8 cellular contexts compared by ENCODE assay signal in the genomic region with DNA sequence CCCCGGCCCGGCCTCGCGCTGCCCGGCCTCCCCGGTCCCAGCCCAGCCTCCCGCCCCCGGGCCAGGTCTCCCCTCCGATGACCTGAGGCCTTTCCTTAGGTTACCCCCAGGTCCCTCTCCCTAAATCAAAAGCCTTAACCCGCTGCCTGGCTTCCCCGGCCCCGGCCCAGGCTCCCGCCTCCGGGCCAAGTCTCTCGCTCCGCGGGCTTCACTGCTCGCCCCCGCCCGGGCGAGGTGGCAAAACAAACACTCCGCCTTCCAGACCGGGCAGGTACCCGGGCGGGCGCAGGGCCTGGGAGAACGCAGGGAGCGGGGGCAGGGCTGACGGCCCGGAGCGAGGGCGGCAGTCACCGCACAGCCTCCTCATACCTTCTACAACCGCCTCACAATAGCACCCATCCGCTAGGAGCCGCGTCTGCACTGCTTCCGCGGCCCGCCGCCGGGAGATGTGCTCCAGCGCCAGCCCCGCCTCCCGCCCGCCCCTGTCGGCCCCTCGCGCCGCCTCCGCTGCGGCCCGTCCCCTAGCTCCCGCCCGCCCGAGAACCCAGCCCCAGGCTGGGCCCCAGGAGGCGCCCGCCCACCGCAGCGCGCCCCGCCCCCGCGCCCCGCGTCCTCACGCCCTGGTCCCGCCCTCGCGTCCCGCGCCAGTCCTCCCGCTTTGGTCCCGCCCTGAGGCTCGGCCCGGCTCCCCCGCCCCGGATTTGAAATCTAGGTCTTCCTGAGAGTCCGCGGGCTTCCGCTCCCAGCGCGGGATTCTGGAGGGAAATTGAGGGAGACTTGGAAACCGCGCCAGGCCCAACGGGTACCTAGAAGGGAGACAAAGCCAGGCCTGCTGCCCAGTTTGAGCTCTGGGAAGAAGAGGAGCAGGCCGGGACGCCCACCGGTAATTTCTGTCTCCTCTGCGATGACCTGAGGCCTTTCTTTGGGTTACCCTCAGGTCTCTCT. TPM values are rescaled to one million over a fixed set of nuclear protein-coding genes. Genes with fewer than 3 reads are reported as not detected.
DNase-seq lines count a peak whose midpoint lies in the region; ATAC-seq, FAIRE-seq and TF ChIP-seq lines count a peak whose summit lies in the region.

A gene (minus strand): TSS at position 422 of the 945 bp plus-strand sequence. CDS start 10,994 bp downstream, outside the sequence.
A gene with protein sequence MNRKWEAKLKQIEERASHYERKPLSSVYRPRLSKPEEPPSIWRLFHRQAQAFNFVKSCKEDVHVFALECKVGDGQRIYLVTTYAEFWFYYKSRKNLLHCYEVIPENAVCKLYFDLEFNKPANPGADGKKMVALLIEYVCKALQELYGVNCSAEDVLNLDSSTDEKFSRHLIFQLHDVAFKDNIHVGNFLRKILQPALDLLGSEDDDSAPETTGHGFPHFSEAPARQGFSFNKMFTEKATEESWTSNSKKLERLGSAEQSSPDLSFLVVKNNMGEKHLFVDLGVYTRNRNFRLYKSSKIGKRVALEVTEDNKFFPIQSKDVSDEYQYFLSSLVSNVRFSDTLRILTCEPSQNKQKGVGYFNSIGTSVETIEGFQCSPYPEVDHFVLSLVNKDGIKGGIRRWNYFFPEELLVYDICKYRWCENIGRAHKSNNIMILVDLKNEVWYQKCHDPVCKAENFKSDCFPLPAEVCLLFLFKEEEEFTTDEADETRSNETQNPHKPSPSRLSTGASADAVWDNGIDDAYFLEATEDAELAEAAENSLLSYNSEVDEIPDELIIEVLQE (plus strand): TSS at position 713 of the 945 bp plus-strand sequence. CDS start 7,403 bp downstream, outside the sequence.

- H3K79me2 ChIP-seq in H1 (ENCODE audit: control insufficient read depth in 1 of 2, insufficient read depth in 2 of 2, low read length in 2 of 2): peaks cover 6 to 43% of the 10 kb centered on the region in 2 experiments

- H2AFZ ChIP-seq in H1 (ENCODE audit: low read length): peak within 1 kb of the TSS; percentile 54; the same call in 1 of the 2 replicates

- H3K23me2 ChIP-seq in H1 (ENCODE audit: low read depth, low read length): peaks cover 13% of the 10 kb centered on the region

- H3K36me3 ChIP-seq in HUES48 (ENCODE audit: control insufficient read depth, insufficient read depth, low read length) (peaks cover 7% of the 10 kb centered on the region), NT2/D1 (ENCODE audit: insufficient read depth, insufficient read length, low read length) (peaks cover 15% of the 10 kb centered on the region), H1 (ENCODE audit: control insufficient read depth in 2 of 4, insufficient read depth in 4 of 4, low read length in 3 of 4) (peaks cover 0 to 5% (median 0%) of the 10 kb centered on the region in 4 experiments; a peak in 1 of 8 replicates)

- BruUV-seq in Calu3 (replicated peaks; lab: Mats Ljungman, UMichigan): no TSS peak

- H3K27me3 ChIP-seq in HUES48 (ENCODE audit: control insufficient read depth, insufficient read depth, low read length) (no peaks in the 10 kb centered on the region), NT2/D1 (ENCODE audit: insufficient read depth, insufficient read length) (no peaks in the 10 kb centered on the region), H1 (replicated peaks in 1 of 4; ENCODE audit: control insufficient read depth in 3 of 4, extremely low read depth in 1 of 4, insufficient read depth in 3 of 4, low read length in 3 of 4) (no peaks in the 10 kb centered on the region)

- peak within 1 kb of the TSS; percentile 71 for H3K56ac ChIP-seq in H1 (replicated peaks; ENCODE audit: insufficient read length, low read depth, low read length)

- 0 out of 2 replicates have a peak within 1 kb of the TSS, but pooled peaks have one; percentile 80 for H2BK20ac ChIP-seq in H1 (ENCODE audit: low read length)

- H3K18ac ChIP-seq in H1 (ENCODE audit: extremely low read depth, low read length): peak within 1 kb of the TSS; percentile 89

- peak within 1 kb of the TSS; percentile 84; the same call in 1 of the 2 replicates for H2BK15ac ChIP-seq in H1 (ENCODE audit: low read length)

- peak; percentile 30 to 38; a peak in 2 of 4 replicates for TF ChIP-seq RAD21 in H1 (IDR thresholded peaks at IDR 0.05 in 1 of 2, conservative IDR thresholded peaks at IDR 0.05 in 1 of 2; ENCODE audit: low read depth in 2 of 2, low read length in 2 of 2)

- no peak within 1 kb of the TSS for H3K4ac ChIP-seq in H1 (replicated peaks; ENCODE audit: insufficient read length, low read depth, low read length)

- peak within 1 kb of the TSS; percentile 86 for H4K91ac ChIP-seq in H1 (replicated peaks; ENCODE audit: insufficient read length, low read length)

- H3K4me1 Mint-ChIP-seq in Calu3 (ENCODE audit: low read depth, unreplicated experiment): peaks cover 19% of the 10 kb centered on the region
- H3K4me1 Mint-ChIP-seq in activated CD8-positive, alpha-beta memory T cell treated with anti-CD3 and anti-CD28 coated beads, Interleukin-2, amount 10 ng/mL, durations not matched to agents 7 days and 5 days: peaks cover 53% of the 10 kb centered on the region
- H3K4me1 Mint-ChIP-seq in mesothelial cell of epicardium: peaks cover 38% of the 10 kb centered on the region

- H4K5ac ChIP-seq in H1 (ENCODE audit: insufficient read length, low read depth, low read length): peak within 1 kb of the TSS; percentile 87

- H3K4me3 Mint-ChIP-seq in Calu3 (ENCODE audit: low read depth, unreplicated experiment): peak within 1 kb of the TSS; percentile 73
- H3K4me3 Mint-ChIP-seq in activated CD8-positive, alpha-beta memory T cell treated with anti-CD3 and anti-CD28 coated beads, Interleukin-2, amount 10 ng/mL, durations not matched to agents 7 days and 5 days: peak within 1 kb of the TSS; percentile 94
- peak within 1 kb of the TSS; percentile 91 for H3K4me3 Mint-ChIP-seq in mesothelial cell of epicardium

- H3K14ac ChIP-seq in H1 (ENCODE audit: insufficient read length): no peak within 1 kb of the TSS

- TF ChIP-seq EP300 in H1 (IDR thresholded peaks at IDR 0.05; ENCODE audit: borderline replicate concordance in 1 of 2, low read depth in 2 of 2, low read length in 2 of 2): no peak

- no peaks in the 10 kb centered on the region for H3K9me3 Mint-ChIP-seq in Calu3 (ENCODE audit: low read depth, unreplicated experiment)
- no peaks in the 10 kb centered on the region for H3K9me3 Mint-ChIP-seq in activated CD8-positive, alpha-beta memory T cell treated with anti-CD3 and anti-CD28 coated beads, Interleukin-2, amount 10 ng/mL, durations not matched to agents 7 days and 5 days (ENCODE audit: low read depth)
- H3K9me3 Mint-ChIP-seq in mesothelial cell of epicardium: no peaks in the 10 kb centered on the region

- TF ChIP-seq CTCF in Calu3 (IDR thresholded peaks at IDR 0.05; ENCODE audit: unreplicated experiment) (no peak), H1 (IDR thresholded peaks at IDR 0.05; ENCODE audit: control extremely low read depth in 1 of 3, insufficient read depth in 1 of 3, low read depth in 1 of 3, low read length in 3 of 3) (peak in 2 of 3 experiments; percentile 17 to 24; a peak in 2 of 4 replicates), mesothelial cell of epicardium (IDR thresholded peaks at IDR 0.05; ENCODE audit: unreplicated experiment) (no peak)

- FAIRE-seq in H1 (lab: Jason Lieb, UNC): no peak

- POLR2A ChIA-PET in H1 (lab: Charles Lee; ENCODE audit: partially characterized antibody): interaction anchor here (0.8 to 2.2 kb wide), 11 partner anchors 8 to 302 kb away, joined by 3 to 8 read pairs (median 5); a partner anchor contains a TSS

- no peaks in the 10 kb centered on the region for H3K79me1 ChIP-seq in H1 (ENCODE audit: low read depth, low read length)

- peak; percentile 75 to 79; a peak in 2 of 3 replicates for TF ChIP-seq POLR2A in H1 (IDR thresholded peaks at IDR 0.05; ENCODE audit: control extremely low read depth in 1 of 2, low read depth in 2 of 2, low read length in 2 of 2)

- peak within 1 kb of the TSS; percentile 94 for H3K27ac ChIP-seq in HUES48 (ENCODE audit: low read depth, low read length)
- H3K27ac ChIP-seq in H1 (ENCODE audit: low read depth, low read length): peak within 1 kb of the TSS; percentile 85

- H2AK5ac ChIP-seq in H1 (ENCODE audit: low read depth, low read length): no peak within 1 kb of the TSS; the same call in 1 of the 2 replicates

- peak within 1 kb of the TSS; percentile 97 to 98 for H3K4me2 ChIP-seq in H1 (ENCODE audit: insufficient read depth in 1 of 2, low read depth in 2 of 2, low read length in 2 of 2)

- H3K4me3 ChIP-seq in HUES48 (ENCODE audit: low read depth, low read length) (peak within 1 kb of the TSS; percentile 88), NT2/D1 (ENCODE audit: insufficient read length, low read depth) (peak within 1 kb of the TSS; percentile 75), H1 (ENCODE audit: extremely low read depth in 1 of 4, insufficient read depth in 2 of 4, low read depth in 3 of 4, low read length in 4 of 4) (peak within 1 kb of the TSS; percentile 54 to 93 (median 78))

- peaks cover 0 to 9% of the 10 kb centered on the region in 2 experiments for H4K20me1 ChIP-seq in H1 (replicated peaks in 1 of 2; ENCODE audit: control insufficient read depth in 1 of 2, insufficient read depth in 2 of 2, low read length in 2 of 2)

- H3K4me1 ChIP-seq in HUES48 (ENCODE audit: control insufficient read depth, insufficient read depth, low read length) (peaks cover 60% of the 10 kb centered on the region), NT2/D1 (ENCODE audit: insufficient read depth, insufficient read length) (no peaks in the 10 kb centered on the region), H1 (replicated peaks in 1 of 4; ENCODE audit: control insufficient read depth in 3 of 4, insufficient read depth in 4 of 4, low read length in 3 of 4) (peaks cover 6 to 22% (median 12%) of the 10 kb centered on the region in 4 experiments)

- peaks cover 29% of the 10 kb centered on the region for H3K36me3 Mint-ChIP-seq in Calu3 (ENCODE audit: insufficient read depth, unreplicated experiment)
- H3K36me3 Mint-ChIP-seq in activated CD8-positive, alpha-beta memory T cell treated with anti-CD3 and anti-CD28 coated beads, Interleukin-2, amount 10 ng/mL, durations not matched to agents 7 days and 5 days: peaks cover 46% of the 10 kb centered on the region
- H3K36me3 Mint-ChIP-seq in mesothelial cell of epicardium: peaks cover 3% of the 10 kb centered on the region

- 6% methylated on average over 23 of the region's 90 CpGs; no CpG with 5 or more reads in 1 of the 2 experiments for WGBS in H1 (ENCODE audit: extremely low coverage in 1 of 2, insufficient coverage in 1 of 2, insufficient read length in 1 of 2, insufficient replicate concordance in 2 of 2, low coverage in 1 of 2, low lambda C conversion rate in 2 of 2, missing lambda C conversion rate in 1 of 2), 2 experiments

- H3K27ac Mint-ChIP-seq in Calu3 (ENCODE audit: unreplicated experiment) (peak within 1 kb of the TSS; percentile 77), mesothelial cell of epicardium (peak within 1 kb of the TSS; percentile 94)
- H3K27ac Mint-ChIP-seq in activated CD8-positive, alpha-beta memory T cell treated with anti-CD3 and anti-CD28 coated beads, Interleukin-2, amount 10 ng/mL, durations not matched to agents 7 days and 5 days: peak within 1 kb of the TSS; percentile 89

- peak within 1 kb of the TSS; percentile 91 for H2BK5ac ChIP-seq in H1 (ENCODE audit: low read depth, low read length)

- H4K8ac ChIP-seq in H1 (ENCODE audit: extremely low read depth, insufficient read depth, low read length): peak within 1 kb of the TSS; percentile 88

- H3K9me3 ChIP-seq in HUES48 (ENCODE audit: control insufficient read depth, insufficient read depth, low read length) (no peaks in the 10 kb centered on the region), NT2/D1 (ENCODE audit: insufficient read depth, low read length) (no peaks in the 10 kb centered on the region), H1 (ENCODE audit: insufficient read depth in 2 of 2, low read depth in 1 of 2, low read length in 1 of 2) (no peaks in the 10 kb centered on the region)

- H2BK12ac ChIP-seq in H1 (ENCODE audit: low read depth, low read length): peak within 1 kb of the TSS; percentile 93

- peak within 1 kb of the TSS; percentile 80 for H2BK120ac ChIP-seq in H1 (replicated peaks; ENCODE audit: low read depth, low read length)

- DNase-seq in Calu3 (peak; percentile 95), NT2/D1 (ENCODE audit: low read depth, low spot score) (peak; percentile 81), H1 (ENCODE audit: low read depth in 1 of 2, low spot score in 2 of 2) (peak; percentile 72 to 97), mesothelial cell of epicardium (ENCODE audit: low spot score in 2 of 2, unreplicated experiment in 2 of 2) (peak; percentile 94 to 96)
- DNase-seq in activated CD8-positive, alpha-beta memory T cell treated with anti-CD3 and anti-CD28 coated beads, Interleukin-2, amount 10 ng/mL, durations not matched to agents 7 days and 5 days: peak; percentile 98
- peak; percentile 86 to 94 for DNase-seq in stimulated activated CD8-positive, alpha-beta memory T cell treated with anti-CD3 and anti-CD28 coated beads, Interleukin-15, amount 100 ng/mL, for 4 hours (ENCODE audit: low read depth in 2 of 2)

- intact Hi-C loops in Calu3 (cut with micrococcal nuclease; ENCODE audit: unreplicated experiment): loop anchor here (5.0 kb wide), 1 partner anchor 382 kb away; no protein-coding TSS in a partner anchor

- CTCF ChIA-PET in Calu3 (lab: Charles Lee): interaction anchor here (0.6 to 1.0 kb wide), 6 partner anchors 61 to 1428 kb away, joined by 3 to 5 read pairs (median 4); no protein-coding TSS in a partner anchor
- CTCF ChIA-PET in activated CD8-positive, alpha-beta memory T cell treated with anti-CD3 and anti-CD28 coated beads, Interleukin-2, amount 10 ng/mL, durations not matched to agents 7 days and 5 days (lab: Charles Lee): interaction anchor here (0.7 to 4.0 kb wide), 11 partner anchors 13 to 383 kb away, joined by 3 to 13 read pairs (median 4); a partner anchor contains a TSS
- CTCF ChIA-PET in H1 (lab: Charles Lee; ENCODE audit: partially characterized antibody): interaction anchor here (1.0 kb wide), 1 partner anchor 384 kb away, joined by 3 read pairs; no protein-coding TSS in a partner anchor

- H3K9ac ChIP-seq in HUES48 (ENCODE audit: low read depth, low read length) (peak within 1 kb of the TSS; percentile 86), NT2/D1 (ENCODE audit: insufficient read length, low read depth) (peak within 1 kb of the TSS; percentile 92), H1 (replicated peaks in 1 of 4; ENCODE audit: extremely low read depth in 1 of 4, low read depth in 3 of 4, low read length in 3 of 4) (peak within 1 kb of the TSS; percentile 79 to 92 (median 83))

- H3K23ac ChIP-seq in H1 (ENCODE audit: insufficient read length): no peak within 1 kb of the TSS

- H3K27me3 Mint-ChIP-seq in Calu3 (ENCODE audit: unreplicated experiment) (no peaks in the 10 kb centered on the region), mesothelial cell of epicardium (ENCODE audit: low read depth) (no peaks in the 10 kb centered on the region)
- H3K27me3 Mint-ChIP-seq in activated CD8-positive, alpha-beta memory T cell treated with anti-CD3 and anti-CD28 coated beads, Interleukin-2, amount 10 ng/mL, durations not matched to agents 7 days and 5 days: no peaks in the 10 kb centered on the region

- peak; percentile 87 for ATAC-seq in GM21423 (IDR thresholded peaks at IDR 0.05; ENCODE audit: unreplicated experiment)
- ATAC-seq in activated CD8-positive, alpha-beta memory T cell treated with anti-CD3 and anti-CD28 coated beads, Interleukin-2, amount 10 ng/mL, durations not matched to agents 7 days and 5 days: peak; percentile 88

RNA-seq across cellular contexts. Expression of the first gene that starts in this region (rescaled TPM):
- total RNA-seq in Calu3 (2022) (21.8 and 22.2 TPM in 2 replicates), mesothelial cell of epicardium (20.3 to 21.5 TPM (median 21.0 TPM) in 3 replicates)
- 100 to 1,000 TPM in 1 of 2 experiments, 10 to 100 TPM in 1; 70.7 to 116 TPM for total RNA-seq in activated CD8-positive, alpha-beta memory T cell treated with anti-CD3 and anti-CD28 coated beads, Interleukin-2, amount 10 ng/mL, durations not matched to agents 7 days and 5 days
- 81.1 and 82.5 TPM in 2 replicates for total RNA-seq in H1 (2021; fragmentation: NEBNext Ultra II Directional; extraction: Animal tissue kit (Norgen Biotek cat#: 25700))
- 15.0 and 27.8 TPM in 2 replicates for polyA plus RNA-seq in H1 (2011; rRNA removed)
- polyA plus RNA-seq in H1 (2011; cell fraction: cytosol; rRNA removed): 39.6 TPM
- 12.9 TPM for polyA plus RNA-seq in H1 (2011; cell fraction: nucleus; rRNA removed)
- 30.9 to 58.4 TPM (median 37.1 TPM) in 4 replicates for polyA plus RNA-seq in H1 (2012, experiment 1 of 2)
- polyA plus RNA-seq in H1 (2012, experiment 2 of 2): 9.4 TPM
- polyA plus RNA-seq in H1 (2013, experiment 1 of 2): 53.0 TPM
- polyA plus RNA-seq in H1 (2013, experiment 2 of 2): 56.0 TPM
- 19.4 and 27.4 TPM in 2 replicates for polyA minus RNA-seq in H1 (2011; rRNA and poly(A)+ RNA removed)
- polyA minus RNA-seq in H1 (2011; cell fraction: cytosol; rRNA and poly(A)+ RNA removed): 14.6 TPM
- polyA minus RNA-seq in H1 (2011; cell fraction: nucleus; rRNA and poly(A)+ RNA removed): 15.8 TPM

RNA-seq across cellular contexts. Expression of the second gene that starts in this region (rescaled TPM):
- total RNA-seq in Calu3 (2022): 12.7 and 16.0 TPM in 2 replicates
- 10 to 100 TPM; 21.0 to 25.3 TPM for total RNA-seq in activated CD8-positive, alpha-beta memory T cell treated with anti-CD3 and anti-CD28 coated beads, Interleukin-2, amount 10 ng/mL, durations not matched to agents 7 days and 5 days
- 5.0 and 6.7 TPM in 2 replicates for total RNA-seq in H1 (2021; fragmentation: NEBNext Ultra II Directional; extraction: Animal tissue kit (Norgen Biotek cat#: 25700))
- polyA plus RNA-seq in H1 (2011; rRNA removed): 2.7 and 4.4 TPM in 2 replicates
- polyA plus RNA-seq in H1 (2011; cell fraction: cytosol; rRNA removed): 6.3 TPM
- 0.97 TPM for polyA plus RNA-seq in H1 (2011; cell fraction: nucleus; rRNA removed)
- polyA plus RNA-seq in H1 (2012, experiment 1 of 2): 6.3 to 10.6 TPM (median 8.8 TPM) in 4 replicates
- polyA plus RNA-seq in H1 (2012, experiment 2 of 2): 0.92 TPM
- polyA plus RNA-seq in H1 (2013, experiment 1 of 2): 6.3 TPM
- 6.8 TPM for polyA plus RNA-seq in H1 (2013, experiment 2 of 2)
- 1.0 and 1.4 TPM in 2 replicates for polyA minus RNA-seq in H1 (2011; rRNA and poly(A)+ RNA removed)
- 2.4 TPM for polyA minus RNA-seq in H1 (2011; cell fraction: cytosol; rRNA and poly(A)+ RNA removed)
- polyA minus RNA-seq in H1 (2011; cell fraction: nucleus; rRNA and poly(A)+ RNA removed): 3.3 TPM
- 20.7 to 22.3 TPM (median 20.9 TPM) in 3 replicates for total RNA-seq in mesothelial cell of epicardium

Comparison
In these comparisons a context has a peak if more than half of its experiments do, and no peak if none do; other contexts are left out.
1. Peak in every context shown above with its lines: DNase-seq, ATAC-seq, H3K4me3 ChIP-seq and H3K27ac ChIP-seq.
2. CTCF ChIP-seq: peak in H1 (2 of 3); none in Calu3 (single experiment) and mesothelial cell of epicardium (single experiment).